ENCODE assay signal across 8 cellular contexts in genomic region chr10:13346912-13347234, GRCh38. TPM values are rescaled to one million over a fixed set of nuclear protein-coding genes. Genes with fewer than 3 reads are reported as not detected.
A peak's percentile ranks its signal among the peaks of the same experiment; 100 is the strongest.
DNase-seq lines count a peak whose midpoint lies in the region; ATAC-seq, FAIRE-seq and TF ChIP-seq lines count a peak whose summit lies in the region.

No MANE protein-coding gene starts in this region.

- H3K27ac Mint-ChIP-seq in osteocyte (ENCODE audit: unreplicated experiment): peak overlapping the region; percentile 93

- no peak for TF ChIP-seq CTCF in OCI-LY1 (IDR thresholded peaks at IDR 0.05; ENCODE audit: low read length)
- TF ChIP-seq CTCF in endothelial cell of umbilical vein (IDR thresholded peaks at IDR 0.05; ENCODE audit: extremely low read depth in 1 of 2, insufficient read depth in 1 of 2, low read depth in 1 of 2, low read length in 2 of 2): no peak
- TF ChIP-seq CTCF in osteocyte (IDR thresholded peaks at IDR 0.05): no peak

- H3K9ac ChIP-seq in OCI-LY1 (ENCODE audit: low read length) (peak overlapping the region; percentile 89), endothelial cell of umbilical vein (replicated peaks; ENCODE audit: extremely low read depth, insufficient read depth, low read length) (peak overlapping the region; percentile 87)

- no peak overlapping the region for H3K27ac ChIP-seq in OCI-LY1 (ENCODE audit: low read depth, low read length, poor library complexity, severe bottlenecking)
- H3K27ac ChIP-seq in endothelial cell of umbilical vein (ENCODE audit: insufficient read depth, low read depth, low read length): peak overlapping the region; percentile 65

- H3K9me3 Mint-ChIP-seq in osteocyte (ENCODE audit: unreplicated experiment): no peaks in the 10 kb centered on the region

- no peaks in the 10 kb centered on the region for H3K9me1 ChIP-seq in endothelial cell of umbilical vein (replicated peaks; ENCODE audit: control insufficient read depth, extremely low read depth, insufficient read depth, low read length)

- peaks cover 33% of the 10 kb centered on the region for H3K4me1 Mint-ChIP-seq in osteocyte (ENCODE audit: unreplicated experiment)

- H3K9me3 ChIP-seq in OCI-LY1 (ENCODE audit: low read length) (no peaks in the 10 kb centered on the region), endothelial cell of umbilical vein (replicated peaks; ENCODE audit: control insufficient read depth, insufficient read depth, low read length) (no peaks in the 10 kb centered on the region)

- H4K20me1 ChIP-seq in OCI-LY1 (ENCODE audit: insufficient read depth, low read length) (no peaks in the 10 kb centered on the region), endothelial cell of umbilical vein (replicated peaks; ENCODE audit: control insufficient read depth, extremely low read depth, insufficient read depth, low read length) (no peaks in the 10 kb centered on the region)

- no TSS peak for BruUV-seq in endothelial cell of umbilical vein (replicated peaks; lab: Mats Ljungman, UMichigan)

- POLR2A ChIA-PET in endothelial cell of umbilical vein (lab: Charles Lee): no interaction called here

- no peak for TF ChIP-seq POLR2A in endothelial cell of umbilical vein (IDR thresholded peaks at IDR 0.05; ENCODE audit: low read depth, low read length)

- H3K4me3 ChIP-seq in OCI-LY1 (ENCODE audit: low read depth, low read length, poor library complexity, severe bottlenecking) (peak overlapping the region; percentile 86), endothelial cell of umbilical vein (replicated peaks in 1 of 3; ENCODE audit: insufficient read depth in 1 of 3, low read depth in 1 of 3, low read length in 3 of 3) (peak overlapping the region; percentile 40 to 84 (median 82))

- no peaks in the 10 kb centered on the region for H3K9me2 ChIP-seq in OCI-LY1 (ENCODE audit: low read depth, low read length)

- no peak for FAIRE-seq in endothelial cell of umbilical vein (lab: Jason Lieb, UNC)

- H3K4me1 ChIP-seq in OCI-LY1 (ENCODE audit: insufficient read depth, low read length, severe bottlenecking): peaks cover 24% of the 10 kb centered on the region
- peaks cover 24% of the 10 kb centered on the region for H3K4me1 ChIP-seq in endothelial cell of umbilical vein (ENCODE audit: control insufficient read depth, extremely low read depth, insufficient read depth, low read length)

- H3K79me2 ChIP-seq in OCI-LY1 (ENCODE audit: insufficient read depth, low read length) (peaks cover 7% of the 10 kb centered on the region), endothelial cell of umbilical vein (ENCODE audit: control insufficient read depth, insufficient read depth, low read length) (peaks cover 42% of the 10 kb centered on the region)

- H3K4me3 Mint-ChIP-seq in osteocyte (ENCODE audit: unreplicated experiment): peak overlapping the region; percentile 80

- H3K27me3 ChIP-seq in OCI-LY1 (ENCODE audit: insufficient read depth, low read length) (no peaks in the 10 kb centered on the region), endothelial cell of umbilical vein (ENCODE audit: control insufficient read depth in 2 of 2, insufficient read depth in 2 of 2, low read length in 2 of 2) (peaks cover 16 to 22% of the 10 kb centered on the region in 2 experiments)

- H2AFZ ChIP-seq in OCI-LY1 (ENCODE audit: low read length): no peak overlapping the region
- H2AFZ ChIP-seq in endothelial cell of umbilical vein (ENCODE audit: low read depth, low read length): no peak overlapping the region

- H3K36me3 Mint-ChIP-seq in osteocyte (ENCODE audit: unreplicated experiment): peaks cover 9% of the 10 kb centered on the region

- peaks cover 21% of the 10 kb centered on the region for H3K36me3 ChIP-seq in OCI-LY1 (ENCODE audit: insufficient read depth, low read length)
- peaks cover 0 to 2% of the 10 kb centered on the region in 2 experiments for H3K36me3 ChIP-seq in endothelial cell of umbilical vein (ENCODE audit: control insufficient read depth in 2 of 2, extremely low read depth in 1 of 2, insufficient read depth in 2 of 2, low read length in 2 of 2)

- dilution Hi-C loops in endothelial cell of umbilical vein (cut with MboI; ENCODE audit: extremely low pct_ligation_motif_present, low sequenced_read_pairs): no loop called here

- DNase-seq in D341Med (ENCODE audit: low spot score): peak; percentile 46
- peak; percentile 39 for DNase-seq in endothelial cell of umbilical vein (ENCODE audit: low read depth, low spot score)
- no peak for DNase-seq in osteocyte (ENCODE audit: extremely low spot score, unreplicated experiment)
- DNase-seq in mesenteric fat pad (ENCODE audit: low spot score): no peak
- no peak for DNase-seq in amniotic stem cell (lab: John Stamatoyannopoulos, UW)

- H3F3A ChIP-seq in OCI-LY1 (ENCODE audit: insufficient read depth, low read length): no peaks in the 10 kb centered on the region

- H3K27me3 Mint-ChIP-seq in osteocyte (ENCODE audit: unreplicated experiment): peaks cover 13% of the 10 kb centered on the region

- no peak for ATAC-seq in HG02763 (IDR thresholded peaks at IDR 0.05; ENCODE audit: unreplicated experiment)
- no peak for ATAC-seq in HG03175 (IDR thresholded peaks at IDR 0.05; ENCODE audit: unreplicated experiment)

- CTCF ChIA-PET in endothelial cell of umbilical vein (lab: Charles Lee): no interaction called here

- intact Hi-C loops in endothelial cell of umbilical vein (cut with micrococcal nuclease): loop anchor here (1.0 to 5.0 kb wide), 2 partner anchors 45 to 180 kb away; partner anchors contain the start of gene BEND7

- H3K4me2 ChIP-seq in OCI-LY1 (ENCODE audit: low read length): peak overlapping the region; percentile 80
- H3K4me2 ChIP-seq in endothelial cell of umbilical vein (ENCODE audit: insufficient read depth, low read length): peak overlapping the region; percentile 84

TF ChIP-seq in endothelial cell of umbilical vein, 7 proteins besides CTCF, POLR2A, EP300 and RAD21:
- TF ChIP-seq FOS (IDR thresholded peaks at IDR 0.05; ENCODE audit: borderline replicate concordance, insufficient read depth, low read length): no peak
- no peak for TF ChIP-seq MAX (IDR thresholded peaks at IDR 0.05; ENCODE audit: insufficient read depth, insufficient read length)
- no peak for TF ChIP-seq JUN (IDR thresholded peaks at IDR 0.05; ENCODE audit: borderline replicate concordance, insufficient read depth, insufficient read length, low read depth)
- TF ChIP-seq POLR2AphosphoS5 (IDR thresholded peaks at IDR 0.05; ENCODE audit: insufficient read depth, low read depth, low read length): no peak
- no peak for TF ChIP-seq GATA2 (IDR thresholded peaks at IDR 0.05; ENCODE audit: insufficient read depth, insufficient read length, low read depth, low read length)
- no peak for TF ChIP-seq MYC (IDR thresholded peaks at IDR 0.05; ENCODE audit: low read depth, low read length)
- no peak for TF ChIP-seq EZH2 (IDR thresholded peaks at IDR 0.05; ENCODE audit: borderline replicate concordance, low read depth, low read length, severe bottlenecking)

RNA-seq across cellular contexts. Expression of gene SEPHS1, which starts 1.2 kb away (rescaled TPM):
- total RNA-seq in endothelial cell of umbilical vein: 55.4 and 59.9 TPM in 2 replicates
- 31.6 and 40.6 TPM in 2 replicates for polyA plus RNA-seq in endothelial cell of umbilical vein
- polyA plus RNA-seq in endothelial cell of umbilical vein (2011; cell fraction: cytosol; rRNA removed): 45.6 and 53.1 TPM in 2 replicates
- polyA plus RNA-seq in endothelial cell of umbilical vein (2011; cell fraction: nucleus; rRNA removed): 37.9 and 41.7 TPM in 2 replicates
- polyA plus RNA-seq in endothelial cell of umbilical vein (2012): 52.0 and 64.4 TPM in 2 replicates
- 80.5 and 82.6 TPM in 2 replicates for polyA minus RNA-seq in endothelial cell of umbilical vein
- polyA minus RNA-seq in endothelial cell of umbilical vein (2011; cell fraction: cytosol; rRNA and poly(A)+ RNA removed): 46.8 TPM
- polyA minus RNA-seq in endothelial cell of umbilical vein (2011; cell fraction: nucleus; rRNA and poly(A)+ RNA removed): 19.1 and 25.1 TPM in 2 replicates
- 67.5 and 72.1 TPM in 2 replicates for total RNA-seq in osteocyte
- 38.0 TPM for total RNA-seq in mesenteric fat pad

RNA-seq across cellular contexts. Expression of gene PHYH, which starts 47.0 kb away (rescaled TPM):
- total RNA-seq in endothelial cell of umbilical vein (9.4 and 9.8 TPM in 2 replicates), osteocyte (21.6 and 22.1 TPM in 2 replicates), mesenteric fat pad (44.1 TPM)
- 4.7 and 5.6 TPM in 2 replicates for polyA plus RNA-seq in endothelial cell of umbilical vein
- polyA plus RNA-seq in endothelial cell of umbilical vein (2011; cell fraction: cytosol; rRNA removed): 5.4 and 7.2 TPM in 2 replicates
- polyA plus RNA-seq in endothelial cell of umbilical vein (2011; cell fraction: nucleus; rRNA removed): 10.4 and 13.0 TPM in 2 replicates
- polyA plus RNA-seq in endothelial cell of umbilical vein (2012): 13.1 and 14.5 TPM in 2 replicates
- polyA minus RNA-seq in endothelial cell of umbilical vein: 2.5 and 4.5 TPM in 2 replicates
- 3.2 TPM for polyA minus RNA-seq in endothelial cell of umbilical vein (2011; cell fraction: cytosol; rRNA and poly(A)+ RNA removed)
- 2.0 and 3.0 TPM in 2 replicates for polyA minus RNA-seq in endothelial cell of umbilical vein (2011; cell fraction: nucleus; rRNA and poly(A)+ RNA removed)

Comparison
In these comparisons a context has a peak if more than half of its experiments do, and no peak if none do; other contexts are left out.
1. DNase-seq: peak in D341Med (single experiment) and endothelial cell of umbilical vein (single experiment); none in osteocyte (single experiment), mesenteric fat pad (single experiment) and amniotic stem cell (single experiment).